ENCODE assay signal across 1 cellular context in the genomic region with DNA sequence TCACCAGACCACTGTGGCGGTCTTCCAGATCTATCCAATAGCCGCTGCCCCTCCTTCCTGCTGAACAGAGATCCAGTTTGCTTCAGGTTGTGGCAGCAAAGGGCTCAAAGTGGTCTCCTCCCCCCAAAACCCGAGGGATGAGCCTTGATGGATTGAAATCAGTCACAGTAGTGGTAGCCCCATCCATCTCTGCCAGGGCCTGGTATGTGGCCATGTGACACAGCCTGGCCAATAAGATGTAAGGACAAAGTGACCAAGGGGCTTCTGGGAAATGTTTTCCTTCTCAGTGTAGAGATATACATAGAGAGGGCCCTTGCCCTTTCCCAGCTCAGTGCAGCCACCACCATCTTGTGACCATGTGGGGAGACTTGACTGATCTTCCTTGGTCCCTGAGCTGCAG.
A peak's percentile ranks its signal among the peaks of the same experiment; 100 is the strongest.
TF ChIP-seq lines count a peak whose summit lies in the region.

No MANE protein-coding gene starts in this region.

TF ChIP-seq in GM12878, 131 proteins besides CTCF, POLR2A, EP300 and RAD21:
- no peak for TF ChIP-seq BRCA1 (IDR thresholded peaks at IDR 0.05; ENCODE audit: low read depth, low read length)
- TF ChIP-seq, protein P1, sequence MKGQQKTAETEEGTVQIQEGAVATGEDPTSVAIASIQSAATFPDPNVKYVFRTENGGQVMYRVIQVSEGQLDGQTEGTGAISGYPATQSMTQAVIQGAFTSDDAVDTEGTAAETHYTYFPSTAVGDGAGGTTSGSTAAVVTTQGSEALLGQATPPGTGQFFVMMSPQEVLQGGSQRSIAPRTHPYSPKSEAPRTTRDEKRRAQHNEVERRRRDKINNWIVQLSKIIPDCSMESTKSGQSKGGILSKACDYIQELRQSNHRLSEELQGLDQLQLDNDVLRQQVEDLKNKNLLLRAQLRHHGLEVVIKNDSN (IDR thresholded peaks at IDR 0.05; ENCODE audit: borderline replicate concordance, extremely low read length, insufficient read depth, low read depth, low read length), result peak; percentile 5
